Comparison of ENCODE assay signal across 8 cellular contexts in genomic region chr1:153728305-153729066, GRCh38. TPM values are rescaled to one million over a fixed set of nuclear protein-coding genes. Genes with fewer than 3 reads are reported as not detected.
A peak's percentile ranks its signal among the peaks of the same experiment; 100 is the strongest.
DNase-seq lines count a peak whose midpoint lies in the region; ATAC-seq, FAIRE-seq and TF ChIP-seq lines count a peak whose summit lies in the region.

No MANE protein-coding gene starts in this region.

- 4% methylated on average over 9 of the region's 19 CpGs for WGBS in mammary epithelial cell (ENCODE audit: low coverage, missing lambda C conversion rate)

- TSS peak; percentile 90 for BruUV-seq in mammary epithelial cell (replicated peaks; lab: Mats Ljungman, UMichigan)

- peak overlapping the region; percentile 90 for H3K9ac ChIP-seq in mammary epithelial cell (ENCODE audit: insufficient read depth, low read length)
- peak overlapping the region; percentile 100 for H3K9ac ChIP-seq in kidney (ENCODE audit: low read length in 2 of 2)

- H3K4me2 ChIP-seq in mammary epithelial cell (ENCODE audit: insufficient read depth, low read depth, low read length): peak overlapping the region; percentile 99

- no peaks in the 10 kb centered on the region for H3K36me3 ChIP-seq in mammary epithelial cell (ENCODE audit: insufficient read depth, low read length)
- H3K36me3 ChIP-seq in kidney (ENCODE audit: control insufficient read depth in 1 of 2, insufficient read depth in 2 of 2, low read length in 2 of 2): no peaks in the 10 kb centered on the region

- dilution Hi-C loops in mammary epithelial cell (cut with HindIII; ENCODE audit: low sequenced_read_pairs): no loop called here

- FAIRE-seq in kidney (lab: Jason Lieb, UNC) (no peak), D721Med (lab: Jason Lieb, UNC) (no peak)

- no peak for ATAC-seq in HG02678 (IDR thresholded peaks at IDR 0.05; ENCODE audit: unreplicated experiment)

- in situ Hi-C loops in mammary epithelial cell (cut with MboI; ENCODE audit: low sequenced_read_pairs in 2 of 2): no loop called here

- no peaks in the 10 kb centered on the region for H3K9me3 ChIP-seq in mammary epithelial cell (replicated peaks; ENCODE audit: insufficient read depth, low read length)
- H3K9me3 ChIP-seq in kidney (ENCODE audit: control insufficient read depth in 1 of 2, low read length in 2 of 2): no peaks in the 10 kb centered on the region

- H3K4me1 ChIP-seq in mammary epithelial cell (ENCODE audit: insufficient read depth, low read length) (peaks cover 13% of the 10 kb centered on the region), kidney (ENCODE audit: control insufficient read depth in 1 of 2, insufficient read depth in 1 of 2, low read depth in 1 of 2, low read length in 2 of 2) (peaks cover 3% of the 10 kb centered on the region in 2 donors)

- H2AFZ ChIP-seq in mammary epithelial cell (ENCODE audit: low read depth, low read length): peak overlapping the region; percentile 86

- CTCF ChIA-PET in mammary epithelial cell (lab: Charles Lee; ENCODE audit: low non-redundant PET): interaction anchor here (0.6 kb wide), 1 partner anchor 13 kb away, joined by 3 read pairs; no protein-coding TSS in a partner anchor

- H4K20me1 ChIP-seq in mammary epithelial cell (ENCODE audit: insufficient read depth, low read length): no peaks in the 10 kb centered on the region

- DNase-seq in DMS114 treated with DMSO at 0.1 percent for 48 hours (lab: John Stamatoyannopoulos, UW; ENCODE audit: unreplicated experiment) (peak; percentile 49), T-helper 1 cell (peak in 3 of 5 donors; percentile 11 to 15 (median 14)), mammary epithelial cell (peak; percentile 9), kidney (peak; percentile 85), D721Med (ENCODE audit: insufficient read length, low spot score) (no peak)
- DNase-seq in Jurkat, Clone E6-1 (ENCODE audit: low read depth, low spot score): peak; percentile 42
- DNase-seq in stimulated activated CD4-positive, alpha-beta T cell treated with anti-CD3 and anti-CD28 coated beads, Interleukin-15, amount 100 ng/mL, for 1 hour (ENCODE audit: low read depth in 1 of 2, low spot score in 1 of 2): peak; percentile 4 to 30

- peak overlapping the region; percentile 97 for H3K4me3 ChIP-seq in Jurkat, Clone E6-1 (ENCODE audit: low read length)
- H3K4me3 ChIP-seq in mammary epithelial cell (replicated peaks in 1 of 3; ENCODE audit: insufficient read depth in 1 of 3, low read depth in 2 of 3, low read length in 3 of 3) (peak overlapping the region; percentile 80 to 95 (median 87)), kidney (ENCODE audit: low read length in 2 of 2) (peak overlapping the region; percentile 90 to 97)

- no peaks in the 10 kb centered on the region for H3K27me3 ChIP-seq in mammary epithelial cell (ENCODE audit: insufficient read depth, low read length)

- intact Hi-C loops in mammary epithelial cell (cut with micrococcal nuclease): loop anchor here (1.0 kb wide), 2 partner anchors 21 to 57 kb away; no protein-coding TSS in a partner anchor
- intact Hi-C loops in kidney (cut with DNase I): no loop called here

- H3K27ac ChIP-seq in mammary epithelial cell (ENCODE audit: insufficient read depth, low read depth, low read length) (peak overlapping the region; percentile 83), kidney (ENCODE audit: low read depth in 2 of 2, low read length in 2 of 2) (peak overlapping the region; percentile 99)

- TF ChIP-seq CTCF in mammary epithelial cell (conservative IDR thresholded peaks at IDR 0.05 in 1 of 2, IDR thresholded peaks at IDR 0.05 in 1 of 2; ENCODE audit: extremely low read depth in 1 of 2, insufficient read depth in 1 of 2, low read depth in 1 of 2, low read length in 2 of 2): no peak
- no peak for TF ChIP-seq CTCF in kidney (IDR thresholded peaks at IDR 0.05; ENCODE audit: borderline replicate concordance, extremely low read depth, insufficient read depth)
- no peak for TF ChIP-seq CTCF in D721Med (IDR thresholded peaks at IDR 0.05; ENCODE audit: insufficient read depth, missing control alignments)

- H3K79me2 ChIP-seq in mammary epithelial cell (ENCODE audit: insufficient read depth, low read length): peaks cover 24% of the 10 kb centered on the region

RNA-seq across cellular contexts. Expression of gene INTS3, which starts 0.6 kb away (rescaled TPM):
- polyA plus RNA-seq in Jurkat, Clone E6-1 (2012; ENCODE audit: insufficient read depth, insufficient read length): 29.6 TPM
- total RNA-seq in mammary epithelial cell (10 to 100 TPM; 32.8 to 45.6 TPM), kidney (74.8 TPM)
- polyA plus RNA-seq in mammary epithelial cell (35.5 TPM), kidney (ENCODE audit: insufficient read depth, low read depth, low replicate concordance) (42.7 TPM)
- polyA minus RNA-seq in mammary epithelial cell: 99.7 TPM

RNA-seq across cellular contexts. Expression of gene SLC27A3, which starts 46.7 kb away (rescaled TPM):
- 6.4 TPM for polyA plus RNA-seq in Jurkat, Clone E6-1 (2012; ENCODE audit: insufficient read depth, insufficient read length)
- total RNA-seq in mammary epithelial cell (10 to 100 TPM in 1 of 2 donors, 1 to 10 TPM in 1; 6.9 to 10.7 TPM), kidney (54.0 TPM)
- polyA plus RNA-seq in mammary epithelial cell (13.6 TPM), kidney (ENCODE audit: insufficient read depth, low read depth, low replicate concordance) (36.9 TPM)
- polyA minus RNA-seq in mammary epithelial cell: 39.5 TPM

RNA-seq across cellular contexts. Expression of gene NPR1, which starts 50.0 kb away (rescaled TPM):
- polyA plus RNA-seq in Jurkat, Clone E6-1 (2012; ENCODE audit: insufficient read depth, insufficient read length): 0.87 TPM
- total RNA-seq in mammary epithelial cell (under 1 TPM in 1 of 2 donors, not detected in 1; 0.17 TPM), kidney (89.3 TPM)
- polyA plus RNA-seq in mammary epithelial cell (0.05 TPM), kidney (ENCODE audit: insufficient read depth, low read depth, low replicate concordance) (57.8 TPM)
- polyA minus RNA-seq in mammary epithelial cell: not detected

RNA-seq across cellular contexts. Expression of gene ILF2, which starts 57.7 kb away (rescaled TPM):
- 335 TPM for polyA plus RNA-seq in Jurkat, Clone E6-1 (2012; ENCODE audit: insufficient read depth, insufficient read length)
- total RNA-seq in mammary epithelial cell (100 to 1,000 TPM; 151 to 158 TPM), kidney (110 TPM)
- polyA plus RNA-seq in mammary epithelial cell (254 TPM), kidney (ENCODE audit: insufficient read depth, low read depth, low replicate concordance) (197 TPM)
- 201 TPM for polyA minus RNA-seq in mammary epithelial cell

Comparison
In these comparisons a context has a peak if more than half of its experiments do, and no peak if none do; other contexts are left out.
1. RNA of gene NPR1, which starts 50.0 kb away (total RNA-seq): 89.3 TPM in kidney (single experiment); 0.17 TPM in mammary epithelial cell; every median in the first group is over 10 times any median in the second.
2. Peak in every context shown above with its lines, with median percentiles within 50 percentile points of each other: H3K4me3 ChIP-seq.